In genomic region chr4:103198111-103198765, GRCh38 we compare ENCODE assay signal across 1 cellular context.
TF ChIP-seq lines count a peak whose summit lies in the region.

CENPE (minus strand) TSS chr4:103198343; CDS start chr4:103198319, 24 bp downstream.

TF ChIP-seq in K562, 482 proteins besides CTCF, POLR2A, EP300 and RAD21 (continued from another document and continues in another):
- TF ChIP-seq BCLAF1 (IDR thresholded peaks at IDR 0.05; ENCODE audit: borderline replicate concordance in 1 of 2, control insufficient read depth in 1 of 2, low read depth in 2 of 2, low read length in 1 of 2) = peak in 1 of 2 experiments; percentile 93; a peak in 2 of 4 replicates
- TF ChIP-seq MLLT1 (IDR thresholded peaks at IDR 0.05) = no peak
- no peak for TF ChIP-seq HLTF (IDR thresholded peaks at IDR 0.05)
- no peak for TF ChIP-seq CREB5 (CRISPR knock-in tag; IDR thresholded peaks at IDR 0.05)
- TF ChIP-seq TFAP4 (CRISPR knock-in tag; IDR thresholded peaks at IDR 0.05; ENCODE audit: borderline replicate concordance) = peak; percentile 80
- no peak for TF ChIP-seq ZNF316 (IDR thresholded peaks at IDR 0.05)
- peak; percentile 47 for TF ChIP-seq NFYB (IDR thresholded peaks at IDR 0.05; ENCODE audit: extremely low read depth, insufficient read length)
- no peak for TF ChIP-seq STAG1 (CRISPR knock-in tag; IDR thresholded peaks at IDR 0.05; ENCODE audit: borderline replicate concordance)
- TF ChIP-seq MCM3 (IDR thresholded peaks at IDR 0.05) = no peak
- no peak for TF ChIP-seq ZNF408 (CRISPR knock-in tag; IDR thresholded peaks at IDR 0.05; ENCODE audit: low read depth)
- TF ChIP-seq PHF8 (IDR thresholded peaks at IDR 0.05; ENCODE audit: borderline replicate concordance, low read length) = peak; percentile 88; the same call in 1 of the 2 replicates
- no peak for TF ChIP-seq ZNF407 (IDR thresholded peaks at IDR 0.05; ENCODE audit: low read depth)
- TF ChIP-seq E2F1 (CRISPR knock-in tag; IDR thresholded peaks at IDR 0.05) = 0 out of 2 replicates have a peak, but pooled peaks have one; percentile 46
- no peak for TF ChIP-seq CHD7 (IDR thresholded peaks at IDR 0.05; ENCODE audit: low read depth, low read length)
- no peak for TF ChIP-seq ARID3A (IDR thresholded peaks at IDR 0.05; ENCODE audit: borderline replicate concordance, low read depth, low read length)
- TF ChIP-seq SRSF9 (IDR thresholded peaks at IDR 0.05; ENCODE audit: borderline replicate concordance, low read depth, low read length) = no peak
